Comparison of ENCODE assay signal across 9 cellular contexts in genomic region chr4:26076000-26076587, GRCh38.
DNase-seq lines count a peak whose midpoint lies in the region; ATAC-seq and TF ChIP-seq lines count a peak whose summit lies in the region.
"Had no signal": no experiment of that assay in that cellular context is flagged by ENCODE, and none has a peak within 500 bp of the region (broad histone marks: within the 10 kb centered on the region; RNA-seq: fewer than 3 reads in every experiment).

No MANE protein-coding gene starts in this region.

- peaks cover 6% of the 10 kb centered on the region for H3K4me1 Mint-ChIP-seq in CD8-positive, alpha-beta T cell (ENCODE audit: low read depth)

- DNase-seq in CD8-positive, alpha-beta T cell: no peak
- DNase-seq in GM20000 (ENCODE audit: low spot score): peak; percentile 54
- DNase-seq in activated naive CD4-positive, alpha-beta T cell treated with anti-CD3 and anti-CD28 coated beads, Interleukin-2, amount 50 U/mL, for 72 hours (ENCODE audit: low spot score in 2 of 2): peak in 1 of 2 donors; percentile 58
- peak; percentile 43 for DNase-seq in pons (ENCODE audit: low spot score)
- no peak for DNase-seq in A673 (ENCODE audit: low spot score)
- no peak for DNase-seq in brain microvascular endothelial cell
- no peak for DNase-seq in effector CD8-positive, alpha-beta T cell (lab: John Stamatoyannopoulos, UW)

- CTCF ChIA-PET in CD8-positive, alpha-beta T cell (lab: Charles Lee): interaction anchor here (0.7 to 1.5 kb wide), 3 partner anchors 234 to 254 kb away, joined by 3 to 4 read pairs (median 3); no protein-coding TSS in a partner anchor
- CTCF ChIA-PET in A673 (lab: Charles Lee): no interaction called here

- H3K9me3 Mint-ChIP-seq in CD8-positive, alpha-beta T cell: no peaks in the 10 kb centered on the region
- H3K9me3 Mint-ChIP-seq in activated naive CD4-positive, alpha-beta T cell treated with anti-CD3 and anti-CD28 coated beads, Interleukin-2, amount 50 U/mL, for 72 hours: peaks cover 10 to 41% of the 10 kb centered on the region in 2 donors

- peaks cover 4% of the 10 kb centered on the region for H3K27me3 Mint-ChIP-seq in CD8-positive, alpha-beta T cell (ENCODE audit: low read depth)

- BruUV-seq in A673 (replicated peaks; lab: Mats Ljungman, UMichigan): no TSS peak

- H3K36me3 ChIP-seq in CD8-positive, alpha-beta T cell (ENCODE audit: insufficient read depth, low read length): no peaks in the 10 kb centered on the region
- H3K36me3 ChIP-seq in A673 (ENCODE audit: insufficient read depth, low read length, poor library complexity, severe bottlenecking) (no peaks in the 10 kb centered on the region), brain microvascular endothelial cell (replicated peaks) (no peaks in the 10 kb centered on the region)
- H3K36me3 ChIP-seq: ascending aorta had no signal

- intact Hi-C loops in CD8-positive, alpha-beta T cell (cut with DNase I, micrococcal nuclease): no loop called here
- intact Hi-C loops in A673 (cut with micrococcal nuclease; ENCODE audit: unreplicated experiment): no loop called here

- H3K27ac ChIP-seq in CD8-positive, alpha-beta T cell (ENCODE audit: low read depth, low read length): no peak overlapping the region
- H3K27ac ChIP-seq in A673 (ENCODE audit: low read depth, low read length, poor library complexity, severe bottlenecking) (no peak overlapping the region), brain microvascular endothelial cell (no peak overlapping the region)

- TF ChIP-seq CTCF in CD8-positive, alpha-beta T cell (IDR thresholded peaks at IDR 0.05): no peak
- no peak for TF ChIP-seq CTCF in GM20000 (IDR thresholded peaks at IDR 0.05; ENCODE audit: extremely low read depth, missing control alignments)
- no peak for TF ChIP-seq CTCF in A673 (conservative IDR thresholded peaks at IDR 0.05; ENCODE audit: low read depth, low read length)
- TF ChIP-seq CTCF in brain microvascular endothelial cell (IDR thresholded peaks at IDR 0.05; ENCODE audit: low read depth, low read length, missing control alignments): no peak

- H3K9me3 ChIP-seq in CD8-positive, alpha-beta T cell (ENCODE audit: low read length): no peaks in the 10 kb centered on the region
- H3K9me3 ChIP-seq in A673 (ENCODE audit: low read depth, low read length, poor library complexity, severe bottlenecking): no peaks in the 10 kb centered on the region
- H3K9me3 ChIP-seq: ascending aorta had no signal

- POLR2A ChIA-PET in CD8-positive, alpha-beta T cell (lab: Charles Lee): interaction anchor here (0.6 kb wide), 2 partner anchors 71 to 244 kb away, joined by 3 read pairs; no protein-coding TSS in a partner anchor
- POLR2A ChIA-PET in A673 (lab: Charles Lee; ENCODE audit: low non-redundant PET): no interaction called here

- peak; percentile 57 for ATAC-seq in CD8-positive, alpha-beta T cell
- peak; percentile 81 for ATAC-seq in HG03558 (IDR thresholded peaks at IDR 0.05; ENCODE audit: extremely low read depth, unreplicated experiment)
- ATAC-seq in activated naive CD4-positive, alpha-beta T cell treated with anti-CD3 and anti-CD28 coated beads, Interleukin-2, amount 50 U/mL, for 72 hours: peak; percentile 70 to 78

- no peaks in the 10 kb centered on the region for H3K27me3 ChIP-seq in CD8-positive, alpha-beta T cell (ENCODE audit: insufficient read depth, low read length)
- H3K27me3 ChIP-seq in A673 (replicated peaks; ENCODE audit: insufficient read depth, low read depth, low read length, poor library complexity): no peaks in the 10 kb centered on the region
- H3K27me3 ChIP-seq in brain microvascular endothelial cell (replicated peaks): no peaks in the 10 kb centered on the region
- H3K27me3 ChIP-seq: ascending aorta had no signal

- H3K4me3 Mint-ChIP-seq in CD8-positive, alpha-beta T cell: no peak overlapping the region

- H3K36me3 Mint-ChIP-seq in CD8-positive, alpha-beta T cell: no peaks in the 10 kb centered on the region
- peaks cover 17 to 64% of the 10 kb centered on the region in 2 donors for H3K36me3 Mint-ChIP-seq in activated naive CD4-positive, alpha-beta T cell treated with anti-CD3 and anti-CD28 coated beads, Interleukin-2, amount 50 U/mL, for 72 hours

- H3K4me1 ChIP-seq in CD8-positive, alpha-beta T cell (ENCODE audit: insufficient read depth, low read length): no peaks in the 10 kb centered on the region
- H3K4me1 ChIP-seq in A673 (ENCODE audit: insufficient read depth, low read length, poor library complexity, severe bottlenecking): no peaks in the 10 kb centered on the region
- H3K4me1 ChIP-seq: ascending aorta had no signal

- in situ Hi-C loops in brain microvascular endothelial cell (cut with HindIII; ENCODE audit: low pct_ligation_motif_present, low sequenced_read_pairs): no loop called here

- no peak overlapping the region for H3K27ac Mint-ChIP-seq in CD8-positive, alpha-beta T cell
- H3K27ac Mint-ChIP-seq in activated naive CD4-positive, alpha-beta T cell treated with anti-CD3 and anti-CD28 coated beads, Interleukin-2, amount 50 U/mL, for 72 hours: peak overlapping the region; percentile 95 to 98

- no peak overlapping the region for H3K4me3 ChIP-seq in CD8-positive, alpha-beta T cell (ENCODE audit: low read depth, low read length)
- H3K4me3 ChIP-seq in A673 (ENCODE audit: low read depth, low read length, poor library complexity, severe bottlenecking): no peak overlapping the region
- H3K4me3 ChIP-seq in brain microvascular endothelial cell (ENCODE audit: low read depth, low read length): no peak overlapping the region
- H3K4me3 ChIP-seq: ascending aorta had no signal

Comparison
In these comparisons a context has a peak if more than half of its experiments do, and no peak if none do; other contexts are left out.
1. DNase-seq: peak in GM20000 (single experiment) and pons (single experiment); none in CD8-positive, alpha-beta T cell (0 of 7), A673 (single experiment), brain microvascular endothelial cell (single experiment) and effector CD8-positive, alpha-beta T cell (single experiment).
2. Peak in every context shown above with its lines, with median percentiles within 50 percentile points of each other: ATAC-seq.